ENCODE assay signal across 8 cellular contexts in the genomic region with DNA sequence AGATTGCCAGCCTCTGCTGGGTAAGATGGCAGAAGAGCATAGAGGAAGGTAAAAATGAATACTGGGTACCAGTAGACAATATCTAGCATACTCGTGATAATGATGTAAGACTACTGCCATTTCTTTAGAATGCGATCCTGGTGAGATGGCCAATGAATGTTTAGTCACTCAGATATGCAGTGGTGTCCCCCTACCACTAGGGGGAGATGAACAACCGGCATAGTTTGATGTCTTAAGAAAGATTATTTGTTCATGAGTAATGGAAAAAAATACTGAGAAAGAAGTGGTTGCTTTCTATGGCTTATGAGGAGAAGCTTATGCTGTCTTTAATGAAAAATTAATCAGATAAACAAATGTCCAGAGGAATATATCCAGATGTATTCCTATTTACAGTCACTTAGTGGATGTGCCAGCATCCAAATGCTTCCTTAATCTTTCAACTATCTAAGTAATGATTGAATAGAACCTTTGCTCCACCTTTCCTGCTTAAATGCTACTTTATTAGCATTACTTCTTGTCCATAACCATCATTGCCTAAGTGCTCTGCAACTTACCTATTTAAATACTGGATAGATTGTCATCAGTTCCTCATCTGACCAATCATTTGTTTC.
DNase-seq lines count a peak whose midpoint lies in the region; ATAC-seq, FAIRE-seq and TF ChIP-seq lines count a peak whose summit lies in the region.

No MANE protein-coding gene starts in this region.

- H3K9me3 ChIP-seq in HEK293 (ENCODE audit: control insufficient read depth, insufficient read depth, low read depth, low read length) (no peaks in the 10 kb centered on the region), SJCRH30 (replicated peaks) (no peaks in the 10 kb centered on the region)

- TF ChIP-seq CTCF in HEK293 (tag by site-specific recombination; IDR thresholded peaks at IDR 0.05) (no peak), bronchial epithelial cell (IDR thresholded peaks at IDR 0.05; ENCODE audit: insufficient read depth, low read length, severe bottlenecking) (peak; percentile 63)

- H3K36me3 ChIP-seq in HEK293 (ENCODE audit: control insufficient read depth in 2 of 2, insufficient read depth in 1 of 2, low read length in 2 of 2) (no peaks in the 10 kb centered on the region), SJCRH30 (no peaks in the 10 kb centered on the region), bronchial epithelial cell (ENCODE audit: control insufficient read depth, insufficient read depth, low read length) (no peaks in the 10 kb centered on the region)

- H3K4me1 ChIP-seq in HEK293 (ENCODE audit: control insufficient read depth, insufficient read depth, low read length) = no peaks in the 10 kb centered on the region
- peaks cover 9% of the 10 kb centered on the region for H3K4me1 ChIP-seq in SJCRH30

- H3K27me3 ChIP-seq in SJCRH30 (no peaks in the 10 kb centered on the region), bronchial epithelial cell (ENCODE audit: control insufficient read depth, insufficient read depth, low read length) (no peaks in the 10 kb centered on the region)

- CTCF ChIA-PET in HEK293 (lab: Yijun Ruan, JAX) = interaction anchor here (0.6 to 1.8 kb wide), 25 partner anchors 10 to 1232 kb away, joined by 3 to 7 read pairs (median 3); no protein-coding TSS in a partner anchor

- H3K4me3 ChIP-seq in HEK293 (ENCODE audit: low read depth, low read length) = no peak overlapping the region
- no peak overlapping the region for H3K4me3 ChIP-seq in SJCRH30
- H3K4me3 ChIP-seq in bronchial epithelial cell (ENCODE audit: low read depth, low read length) = no peak overlapping the region

- H3K27ac ChIP-seq in HEK293 (ENCODE audit: extremely low read depth, low read depth, low read length) = no peak overlapping the region
- H3K27ac ChIP-seq in SJCRH30 = no peak overlapping the region

- POLR2A ChIA-PET in HEK293 (lab: Yijun Ruan, JAX) = no interaction called here

- ATAC-seq in Right ventricle myocardium inferior = peak; percentile 42

- FAIRE-seq in bronchial epithelial cell (lab: Jason Lieb, UNC) = no peak

- DNase-seq in Right ventricle myocardium inferior (ENCODE audit: missing footprints) (no peak), cardiac septum (ENCODE audit: low spot score) (no peak), M059J (ENCODE audit: low read depth) (peak; percentile 60), SJCRH30 (peak; percentile 41 to 78), bronchial epithelial cell (ENCODE audit: low read depth) (peak; percentile 68), kidney glomerular epithelial cell (lab: John Stamatoyannopoulos, UW) (peak; percentile 55)
- peak; percentile 11 to 26 (median 13) for DNase-seq in stimulated activated CD4-positive, alpha-beta T cell treated with anti-CD3 and anti-CD28 coated beads, TNF-alpha, amount 100 ng/mL, for 48 hours (ENCODE audit: low read depth in 3 of 3)

- intact Hi-C loops in Right ventricle myocardium inferior (cut with DNase I) = loop anchor here (10.0 kb wide), 1 partner anchor 794 kb away; no protein-coding TSS in a partner anchor
- intact Hi-C loops in cardiac septum (cut with DNase I) = loop anchor here (10.0 kb wide), 1 partner anchor 794 kb away; no protein-coding TSS in a partner anchor

TF ChIP-seq in HEK293, 187 proteins besides CTCF, POLR2A, EP300 and RAD21:
- TF ChIP-seq ZNF2 (tag by site-specific recombination; IDR thresholded peaks at IDR 0.05) (0 out of 2 replicates have a peak, but pooled peaks have one; percentile 44), ZSCAN30 (tag by site-specific recombination; IDR thresholded peaks at IDR 0.05) (no peak), HOXD13 (CRISPR knock-in tag; IDR thresholded peaks at IDR 0.05; ENCODE audit: borderline replicate concordance) (no peak), WT1 (tag by site-specific recombination; IDR thresholded peaks at IDR 0.05) (no peak), KLF7 (tag by site-specific recombination; IDR thresholded peaks at IDR 0.05; ENCODE audit: borderline replicate concordance) (no peak), KLF9 (tag by site-specific recombination; IDR thresholded peaks at IDR 0.05; ENCODE audit: low read depth) (no peak), ZNF174 (tag by site-specific recombination; IDR thresholded peaks at IDR 0.05) (no peak), ZNF274 (IDR thresholded peaks at IDR 0.05; ENCODE audit: low read length) (no peak), ZNF274 (tag by site-specific recombination; IDR thresholded peaks at IDR 0.05; ENCODE audit: borderline replicate concordance) (no peak), ZNF214 (tag by site-specific recombination; IDR thresholded peaks at IDR 0.05; ENCODE audit: borderline replicate concordance) (no peak), ZNF660 (tag by site-specific recombination; IDR thresholded peaks at IDR 0.05) (peak; percentile 49; the same call in 1 of the 2 replicates), ZNF654 (tag by site-specific recombination; IDR thresholded peaks at IDR 0.05; ENCODE audit: low read depth) (peak; percentile 77), SALL2 (tag by site-specific recombination; IDR thresholded peaks at IDR 0.05; ENCODE audit: borderline replicate concordance) (no peak), ZNF248 (tag by site-specific recombination; IDR thresholded peaks at IDR 0.05) (no peak), ZNF623 (tag by site-specific recombination; IDR thresholded peaks at IDR 0.05) (no peak), ZNF843 (tag by site-specific recombination; IDR thresholded peaks at IDR 0.05) (no peak), GLIS2 (tag by site-specific recombination; IDR thresholded peaks at IDR 0.05) (no peak), GLI2 (tag by site-specific recombination; IDR thresholded peaks at IDR 0.05; ENCODE audit: borderline replicate concordance, low read depth) (no peak), ZNF354C (tag by site-specific recombination; IDR thresholded peaks at IDR 0.05; ENCODE audit: borderline replicate concordance, low read depth) (no peak), ZNF701 (tag by site-specific recombination; IDR thresholded peaks at IDR 0.05) (no peak), ZNF514 (tag by site-specific recombination; IDR thresholded peaks at IDR 0.05) (no peak), SCRT2 (tag by site-specific recombination; IDR thresholded peaks at IDR 0.05) (no peak), ZNF324 (tag by site-specific recombination; IDR thresholded peaks at IDR 0.05) (no peak)
- TF ChIP-seq, protein P1, sequence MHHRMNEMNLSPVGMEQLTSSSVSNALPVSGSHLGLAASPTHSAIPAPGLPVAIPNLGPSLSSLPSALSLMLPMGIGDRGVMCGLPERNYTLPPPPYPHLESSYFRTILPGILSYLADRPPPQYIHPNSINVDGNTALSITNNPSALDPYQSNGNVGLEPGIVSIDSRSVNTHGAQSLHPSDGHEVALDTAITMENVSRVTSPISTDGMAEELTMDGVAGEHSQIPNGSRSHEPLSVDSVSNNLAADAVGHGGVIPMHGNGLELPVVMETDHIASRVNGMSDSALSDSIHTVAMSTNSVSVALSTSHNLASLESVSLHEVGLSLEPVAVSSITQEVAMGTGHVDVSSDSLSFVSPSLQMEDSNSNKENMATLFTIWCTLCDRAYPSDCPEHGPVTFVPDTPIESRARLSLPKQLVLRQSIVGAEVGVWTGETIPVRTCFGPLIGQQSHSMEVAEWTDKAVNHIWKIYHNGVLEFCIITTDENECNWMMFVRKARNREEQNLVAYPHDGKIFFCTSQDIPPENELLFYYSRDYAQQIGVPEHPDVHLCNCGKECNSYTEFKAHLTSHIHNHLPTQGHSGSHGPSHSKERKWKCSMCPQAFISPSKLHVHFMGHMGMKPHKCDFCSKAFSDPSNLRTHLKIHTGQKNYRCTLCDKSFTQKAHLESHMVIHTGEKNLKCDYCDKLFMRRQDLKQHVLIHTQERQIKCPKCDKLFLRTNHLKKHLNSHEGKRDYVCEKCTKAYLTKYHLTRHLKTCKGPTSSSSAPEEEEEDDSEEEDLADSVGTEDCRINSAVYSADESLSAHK (tag by site-specific recombination; IDR thresholded peaks at IDR 0.05) = no peak
- TF ChIP-seq, protein P2, sequence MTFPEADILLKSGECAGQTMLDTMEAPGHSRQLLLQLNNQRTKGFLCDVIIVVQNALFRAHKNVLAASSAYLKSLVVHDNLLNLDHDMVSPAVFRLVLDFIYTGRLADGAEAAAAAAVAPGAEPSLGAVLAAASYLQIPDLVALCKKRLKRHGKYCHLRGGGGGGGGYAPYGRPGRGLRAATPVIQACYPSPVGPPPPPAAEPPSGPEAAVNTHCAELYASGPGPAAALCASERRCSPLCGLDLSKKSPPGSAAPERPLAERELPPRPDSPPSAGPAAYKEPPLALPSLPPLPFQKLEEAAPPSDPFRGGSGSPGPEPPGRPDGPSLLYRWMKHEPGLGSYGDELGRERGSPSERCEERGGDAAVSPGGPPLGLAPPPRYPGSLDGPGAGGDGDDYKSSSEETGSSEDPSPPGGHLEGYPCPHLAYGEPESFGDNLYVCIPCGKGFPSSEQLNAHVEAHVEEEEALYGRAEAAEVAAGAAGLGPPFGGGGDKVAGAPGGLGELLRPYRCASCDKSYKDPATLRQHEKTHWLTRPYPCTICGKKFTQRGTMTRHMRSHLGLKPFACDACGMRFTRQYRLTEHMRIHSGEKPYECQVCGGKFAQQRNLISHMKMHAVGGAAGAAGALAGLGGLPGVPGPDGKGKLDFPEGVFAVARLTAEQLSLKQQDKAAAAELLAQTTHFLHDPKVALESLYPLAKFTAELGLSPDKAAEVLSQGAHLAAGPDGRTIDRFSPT (tag by site-specific recombination; IDR thresholded peaks at IDR 0.05) = no peak
- TF ChIP-seq, protein P3, sequence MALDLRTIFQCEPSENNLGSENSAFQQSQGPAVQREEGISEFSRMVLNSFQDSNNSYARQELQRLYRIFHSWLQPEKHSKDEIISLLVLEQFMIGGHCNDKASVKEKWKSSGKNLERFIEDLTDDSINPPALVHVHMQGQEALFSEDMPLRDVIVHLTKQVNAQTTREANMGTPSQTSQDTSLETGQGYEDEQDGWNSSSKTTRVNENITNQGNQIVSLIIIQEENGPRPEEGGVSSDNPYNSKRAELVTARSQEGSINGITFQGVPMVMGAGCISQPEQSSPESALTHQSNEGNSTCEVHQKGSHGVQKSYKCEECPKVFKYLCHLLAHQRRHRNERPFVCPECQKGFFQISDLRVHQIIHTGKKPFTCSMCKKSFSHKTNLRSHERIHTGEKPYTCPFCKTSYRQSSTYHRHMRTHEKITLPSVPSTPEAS (tag by site-specific recombination; IDR thresholded peaks at IDR 0.05) = no peak

Comparison
In these comparisons a context has a peak if more than half of its experiments do, and no peak if none do; other contexts are left out.
1. DNase-seq: peak in M059J (single experiment), SJCRH30 (2 of 2), bronchial epithelial cell (single experiment), kidney glomerular epithelial cell (single experiment) and stimulated activated CD4-positive, alpha-beta T cell treated with anti-CD3 and anti-CD28 coated beads, TNF-alpha, amount 100 ng/mL, for 48 hours (3 of 3); none in Right ventricle myocardium inferior (single experiment) and cardiac septum (single experiment).